Comparison of ENCODE assay signal across 9 cellular contexts in genomic region chr10:129756912-129757861, GRCh38.
DNase-seq lines count a peak whose midpoint lies in the region; ATAC-seq and TF ChIP-seq lines count a peak whose summit lies in the region.
"Had no signal": no experiment of that assay in that cellular context is flagged by ENCODE, and none has a peak within 500 bp of the region (broad histone marks: within the 10 kb centered on the region; RNA-seq: fewer than 3 reads in every experiment).

No MANE protein-coding gene starts in this region.

- H3K27me3 ChIP-seq in BLaER1 treated with 17β-estradiol and CSF1 and Interleukin-3, amounts not matched to agents 10 nM and 100 nM, result no peaks in the 10 kb centered on the region
- H3K27me3 ChIP-seq in endocrine pancreas (ENCODE audit: control insufficient read depth, insufficient read depth, low read length) (no peaks in the 10 kb centered on the region), WERI-Rb-1 (ENCODE audit: insufficient read depth, low read depth, severe bottlenecking) (no peaks in the 10 kb centered on the region)

- H4K20me1 ChIP-seq in BLaER1 treated with 17β-estradiol and CSF1 and Interleukin-3, amounts not matched to agents 10 nM and 100 nM, result no peaks in the 10 kb centered on the region; a peak in 2 of 22 replicates

- DNase-seq in HuH-7 (ENCODE audit: low spot score) (peak; percentile 39), cerebellar nuclear complex (lab: John Stamatoyannopoulos, UW) (no peak), WERI-Rb-1 (no peak)
- DNase-seq: NCI-H510A treated with DMSO at 0.1 percent for 48 hours had no signal

- no peaks in the 10 kb centered on the region for H3K4me1 Mint-ChIP-seq in nephron

- peaks cover 19% of the 10 kb centered on the region for H3K36me3 Mint-ChIP-seq in nephron (ENCODE audit: low read depth)

- H3K36me3 ChIP-seq in BLaER1 treated with 17β-estradiol and CSF1 and Interleukin-3, amounts not matched to agents 10 nM and 100 nM, result peaks cover 13 to 62% (median 42%) of the 10 kb centered on the region in 11 experiments
- H3K36me3 ChIP-seq in endocrine pancreas (ENCODE audit: control insufficient read depth, insufficient read depth, low read length) (no peaks in the 10 kb centered on the region), WERI-Rb-1 (no peaks in the 10 kb centered on the region)

- H3K27me3 Mint-ChIP-seq in nephron (ENCODE audit: low read depth), result peaks cover 10% of the 10 kb centered on the region

- peaks cover 23 to 35% (median 25%) of the 10 kb centered on the region in 11 experiments for H3K9me3 ChIP-seq in BLaER1 treated with 17β-estradiol and CSF1 and Interleukin-3, amounts not matched to agents 10 nM and 100 nM (replicated peaks in 1 of 11)
- no peaks in the 10 kb centered on the region for H3K9me3 ChIP-seq in endocrine pancreas (ENCODE audit: control insufficient read depth, low read length)
- H3K9me3 ChIP-seq in WERI-Rb-1 (ENCODE audit: severe bottlenecking), result peaks cover 2% of the 10 kb centered on the region

- H3K4me3 Mint-ChIP-seq in nephron, result no peak overlapping the region

- TF ChIP-seq CTCF in nephron (IDR thresholded peaks at IDR 0.05; ENCODE audit: unreplicated experiment in 3 of 3) (no peak), WERI-Rb-1 (IDR thresholded peaks at IDR 0.05; ENCODE audit: low read depth, low read length) (no peak)

- H3K27ac ChIP-seq in BLaER1 treated with 17β-estradiol and CSF1 and Interleukin-3, amounts not matched to agents 10 nM and 100 nM, result peak overlapping the region in 9 of 11 experiments; percentile 15 to 49 (median 28); a peak in 12 of 22 replicates
- H3K27ac ChIP-seq in WERI-Rb-1, result no peak overlapping the region

- H3K27ac Mint-ChIP-seq in nephron, result peak overlapping the region in 2 of 3 experiments; percentile 23 to 52

- ATAC-seq in GM19463 (IDR thresholded peaks at IDR 0.05; ENCODE audit: unreplicated experiment), result no peak
- no peak for ATAC-seq in HG02938 (IDR thresholded peaks at IDR 0.05; ENCODE audit: unreplicated experiment)

- peak overlapping the region in 9 of 10 experiments; percentile 24 to 51 (median 34); a peak in 15 of 20 replicates for H3K4me3 ChIP-seq in BLaER1 treated with 17β-estradiol and CSF1 and Interleukin-3, amounts not matched to agents 10 nM and 100 nM
- peak overlapping the region; percentile 64 for H3K4me3 ChIP-seq in endocrine pancreas (ENCODE audit: control insufficient read depth, insufficient read depth, low read length)
- H3K4me3 ChIP-seq in WERI-Rb-1 (ENCODE audit: low read depth, low read length), result no peak overlapping the region

- peaks cover 13 to 40% (median 22%) of the 10 kb centered on the region in 10 experiments for H3K4me1 ChIP-seq in BLaER1 treated with 17β-estradiol and CSF1 and Interleukin-3, amounts not matched to agents 10 nM and 100 nM
- no peaks in the 10 kb centered on the region for H3K4me1 ChIP-seq in endocrine pancreas (ENCODE audit: control insufficient read depth, insufficient read depth, low read length)

- H3K4me2 ChIP-seq in BLaER1 treated with 17β-estradiol and CSF1 and Interleukin-3, amounts not matched to agents 10 nM and 100 nM, result peak overlapping the region; percentile 64 to 91 (median 85)

- peak overlapping the region in 10 of 11 experiments; percentile 18 to 58 (median 48); a peak in 17 of 22 replicates for H3K9ac ChIP-seq in BLaER1 treated with 17β-estradiol and CSF1 and Interleukin-3, amounts not matched to agents 10 nM and 100 nM
- no peak overlapping the region for H3K9ac ChIP-seq in endocrine pancreas (ENCODE audit: control insufficient read depth, insufficient read depth, low read length)

- H3K9me3 Mint-ChIP-seq in nephron, result peaks cover 27% of the 10 kb centered on the region
